16 cellular contexts compared by ENCODE assay signal in genomic region chr19:10852098-10852800, GRCh38. TPM values are rescaled to one million over a fixed set of nuclear protein-coding genes. Genes with fewer than 3 reads are reported as not detected.
DNase-seq lines count a peak whose midpoint lies in the region; ATAC-seq, FAIRE-seq and TF ChIP-seq lines count a peak whose summit lies in the region.
"Had no signal": no experiment of that assay in that cellular context is flagged by ENCODE, and none has a peak within 500 bp of the region (broad histone marks: within the 10 kb centered on the region; RNA-seq: fewer than 3 reads in every experiment).

No MANE protein-coding gene starts in this region.

- H3K4me3 ChIP-seq in K562: no peak overlapping the region
- no peak overlapping the region for H3K4me3 ChIP-seq in left ventricle myocardium inferior
- H3K4me3 ChIP-seq: esophagus squamous epithelium had no signal

- H2AFZ ChIP-seq in K562 (ENCODE audit: low read depth, low read length): no peak overlapping the region

- TF ChIP-seq RAD21 in Ishikawa (IDR thresholded peaks at IDR 0.05; ENCODE audit: low read depth) (no peak), K562 (CRISPR knock-in tag; conservative IDR thresholded peaks at IDR 0.05 in 1 of 2, IDR thresholded peaks at IDR 0.05 in 1 of 2) (no peak)

- peak overlapping the region in 5 of 7 donors; percentile 26 to 78 (median 60) for H3K27ac Mint-ChIP-seq in CD14-positive monocyte
- H3K27ac Mint-ChIP-seq: activated B cell treated with CpG ODN at 0.5 μM for 24 hours; activated naive CD4-positive, alpha-beta T cell treated with anti-CD3 and anti-CD28 coated beads, Interleukin-2, amount 50 U/mL, for 24 hours had no signal

- no peaks in the 10 kb centered on the region for H4K20me1 ChIP-seq in K562 (replicated peaks; ENCODE audit: control insufficient read depth, insufficient read depth, low read length)

- H3K4me1 ChIP-seq in K562 (replicated peaks in 1 of 2; ENCODE audit: control insufficient read depth in 2 of 2, insufficient read depth in 2 of 2, low read length in 2 of 2) (peaks cover 0 to 8% of the 10 kb centered on the region in 2 experiments; a peak in 1 of 5 replicates), left ventricle myocardium inferior (no peaks in the 10 kb centered on the region)
- H3K4me1 ChIP-seq: esophagus squamous epithelium had no signal

- H3K36me3 ChIP-seq in K562 (ENCODE audit: control insufficient read depth, insufficient read depth, low read length) (no peaks in the 10 kb centered on the region), left ventricle myocardium inferior (no peaks in the 10 kb centered on the region)
- H3K36me3 ChIP-seq: esophagus squamous epithelium had no signal

- CTCF ChIA-PET in K562 (lab: Yijun Ruan, JAX; ENCODE audit: low intra/inter-chr PET ratio): no interaction called here

- peak; percentile 3 for DNase-seq in CD14-positive monocyte (ENCODE audit: low spot score)
- no peak for DNase-seq in K562 (ENCODE audit: extremely low read depth in 1 of 4, low spot score in 3 of 4)
- peak; percentile 74 for DNase-seq in iris pigment epithelial cell (ENCODE audit: low read depth)
- DNase-seq in left ventricle myocardium inferior: no peak
- no peak for DNase-seq in NCI-H1048 (lab: John Stamatoyannopoulos, UW)
- no peak for DNase-seq in NCI-H2029 treated with DMSO at 0.1 percent for 48 hours (lab: John Stamatoyannopoulos, UW)
- DNase-seq in HUDEP-2 (lab: John Stamatoyannopoulos, UW; ENCODE audit: unreplicated experiment in 76 of 76): no peak
- DNase-seq: activated B cell treated with CpG ODN at 0.5 μM for 24 hours; activated CD8-positive, alpha-beta memory T cell treated with anti-CD3 and anti-CD28 coated beads, Interleukin-2, amount 50 U/mL, for 4 hours; esophagus squamous epithelium; stimulated activated CD4-positive, alpha-beta T cell treated with anti-CD3 and anti-CD28 coated beads, Interleukin-4, amount 100 ng/mL, for 1 hour had no signal

- no peak overlapping the region for H3K27ac ChIP-seq in K562 (ENCODE audit: extremely low read depth, low read depth, low read length)
- H3K27ac ChIP-seq in left ventricle myocardium inferior (replicated peaks): no peak overlapping the region
- H3K27ac ChIP-seq: C4-2B, esophagus squamous epithelium had no signal

- H3K4me1 Mint-ChIP-seq in CD14-positive monocyte: peaks cover 49% of the 10 kb centered on the region

- intact Hi-C loops in CD14-positive monocyte (cut with micrococcal nuclease) (no loop called here), K562 (cut with micrococcal nuclease) (no loop called here), left ventricle myocardium inferior (cut with micrococcal nuclease) (no loop called here)

- TF ChIP-seq EP300 in Ishikawa (IDR thresholded peaks at IDR 0.05; ENCODE audit: borderline replicate concordance) (no peak), K562 (IDR thresholded peaks at IDR 0.05; ENCODE audit: low read length) (no peak)

- no peak for ATAC-seq in K562

- no peak overlapping the region for H3K4me3 Mint-ChIP-seq in CD14-positive monocyte
- H3K4me3 Mint-ChIP-seq: activated B cell treated with CpG ODN at 0.5 μM for 24 hours; activated naive CD4-positive, alpha-beta T cell treated with anti-CD3 and anti-CD28 coated beads, Interleukin-2, amount 50 U/mL, for 24 hours had no signal

- no peaks in the 10 kb centered on the region for H3K9me3 ChIP-seq in K562 (replicated peaks; ENCODE audit: control insufficient read depth, insufficient read depth, low read depth, low read length)
- peaks cover 3% of the 10 kb centered on the region for H3K9me3 ChIP-seq in left ventricle myocardium inferior (replicated peaks)
- H3K9me3 ChIP-seq: esophagus squamous epithelium had no signal

- no peak for TF ChIP-seq CTCF in CD14-positive monocyte (IDR thresholded peaks at IDR 0.05)
- TF ChIP-seq CTCF in K562 (IDR thresholded peaks at IDR 0.05 in 2 of 3, conservative IDR thresholded peaks at IDR 0.05 in 1 of 3; ENCODE audit: insufficient read depth in 2 of 3, low read depth in 1 of 3, low read length in 3 of 3): no peak
- no peak for TF ChIP-seq CTCF in left ventricle myocardium inferior (IDR thresholded peaks at IDR 0.05; ENCODE audit: borderline replicate concordance)

- BruUV-seq in K562 (replicated peaks; lab: Mats Ljungman, UMichigan): no TSS peak

- in situ Hi-C loops in K562 (cut with MboI): no loop called here

- no peaks in the 10 kb centered on the region for H3K79me2 ChIP-seq in K562 (ENCODE audit: control insufficient read depth, insufficient read depth, low read length)

- no peak overlapping the region for H3K9ac ChIP-seq in K562 (ENCODE audit: insufficient read depth in 1 of 2, low read depth in 2 of 2, low read length in 2 of 2)

- no peaks in the 10 kb centered on the region for H3K9me3 Mint-ChIP-seq in CD14-positive monocyte
- H3K9me3 Mint-ChIP-seq: activated B cell treated with CpG ODN at 0.5 μM for 24 hours; activated naive CD4-positive, alpha-beta T cell treated with anti-CD3 and anti-CD28 coated beads, Interleukin-2, amount 50 U/mL, for 24 hours had no signal

- H3K27me3 ChIP-seq in K562 (ENCODE audit: control insufficient read depth in 2 of 2, insufficient read depth in 2 of 2, low read length in 2 of 2) (no peaks in the 10 kb centered on the region), left ventricle myocardium inferior (ENCODE audit: low read depth) (peaks cover 24% of the 10 kb centered on the region)

- POLR2A ChIA-PET in K562 (lab: Yijun Ruan, JAX): interaction anchor here (0.6 to 1.1 kb wide), 4 partner anchors 12 to 244 kb away, joined by 3 to 4 read pairs (median 3); no protein-coding TSS in a partner anchor

- no peak for FAIRE-seq in K562 (lab: Jason Lieb, UNC)
- FAIRE-seq: colon had no signal

- WGBS in K562 (ENCODE audit: insufficient coverage, low coverage, missing lambda C conversion rate): 23% methylated on average over 7 of the region's 7 CpGs

- H3K36me3 Mint-ChIP-seq in CD14-positive monocyte: peaks cover 40 to 67% of the 10 kb centered on the region in 2 donors
- H3K36me3 Mint-ChIP-seq: activated naive CD4-positive, alpha-beta T cell treated with anti-CD3 and anti-CD28 coated beads, Interleukin-2, amount 50 U/mL, for 24 hours had no signal

- peaks cover 0 to 2% (median 1%) of the 10 kb centered on the region in 3 donors for H3K27me3 Mint-ChIP-seq in CD14-positive monocyte (ENCODE audit: low read depth in 3 of 3)
- H3K27me3 Mint-ChIP-seq: activated naive CD4-positive, alpha-beta T cell treated with anti-CD3 and anti-CD28 coated beads, Interleukin-2, amount 50 U/mL, for 24 hours had no signal

- H3K4me2 ChIP-seq in K562 (ENCODE audit: insufficient read depth, low read length): no peak overlapping the region

- no peak for TF ChIP-seq POLR2A in K562 (conservative IDR thresholded peaks at IDR 0.05)

- no peaks in the 10 kb centered on the region for H3K9me1 ChIP-seq in K562 (ENCODE audit: control insufficient read depth, insufficient read depth, low read length)

RNA-seq across cellular contexts. Expression of gene C19orf38, which starts 4.0 kb away (rescaled TPM):
- polyA plus RNA-seq in CD14-positive monocyte (100 to 1,000 TPM; 134 to 149 TPM), K562 (2011; rRNA removed) (0.14 and 0.31 TPM in 2 replicates), K562 (2014; fragmentation: Illumina TruSeq; extraction: Trizol) (not detected in 2 replicates), K562 (2014; fragmentation: Nextera tagmentation; extraction: Ambion mirVana) (not detected), K562 (2014; rRNA removed) (0.53 TPM in 1 of 2 replicates, not detected in the other)
- 0.83 TPM in 1 of 2 replicates, not detected in the other for total RNA-seq in K562 (2011; cell fraction: chromatin; rRNA removed; ENCODE audit: low replicate concordance)
- total RNA-seq in K562 (2011; cell fraction: nucleolus; rRNA removed): 0.50 TPM in 1 of 2 replicates, not detected in the other
- total RNA-seq in K562 (2011; cell fraction: nucleoplasm; rRNA removed): not detected in 2 replicates
- total RNA-seq in K562 (2014; rRNA removed) (0.16 TPM in 1 of 2 replicates, not detected in the other), K562 (2014; rRNA removed; fragmentation: Illumina TruSeq; extraction: Trizol) (not detected in 2 replicates), K562 (2015; rRNA removed; fragmentation: Illumina TruSeq; extraction: Trizol) (not detected in 2 replicates), K562 (2021) (0.18 and 0.29 TPM in 2 replicates), left ventricle myocardium inferior (0.47 TPM)
- polyA plus RNA-seq in K562 (2011; cell fraction: cytosol; rRNA removed): 0.19 and 0.22 TPM in 2 replicates
- 0.10 and 0.34 TPM in 2 replicates for polyA plus RNA-seq in K562 (2011; cell fraction: nucleus; rRNA removed)
- 0.27 and 0.40 TPM in 2 replicates for polyA plus RNA-seq in K562 (2012)
- not detected in 2 replicates for polyA minus RNA-seq in K562 (2011; rRNA and poly(A)+ RNA removed)
- not detected in 2 replicates for polyA minus RNA-seq in K562 (2011; cell fraction: cytosol; rRNA and poly(A)+ RNA removed)
- polyA minus RNA-seq in K562 (2011; cell fraction: nucleus; rRNA and poly(A)+ RNA removed): 0.27 and 0.56 TPM in 2 replicates
- total RNA-seq: G401 had no signal

RNA-seq across cellular contexts. Expression of gene TMED1, which starts 16.2 kb away (rescaled TPM):
- polyA plus RNA-seq in CD14-positive monocyte: 10 to 100 TPM; 51.3 to 56.7 TPM
- total RNA-seq in K562 (2011; cell fraction: chromatin; rRNA removed; ENCODE audit: low replicate concordance): 12.5 and 36.8 TPM in 2 replicates
- 63.2 and 77.4 TPM in 2 replicates for total RNA-seq in K562 (2011; cell fraction: nucleolus; rRNA removed)
- 32.4 and 49.3 TPM in 2 replicates for total RNA-seq in K562 (2011; cell fraction: nucleoplasm; rRNA removed)
- total RNA-seq in K562 (2014; rRNA removed): 28.1 and 34.4 TPM in 2 replicates
- total RNA-seq in K562 (2014; rRNA removed; fragmentation: Illumina TruSeq; extraction: Trizol): 7.4 and 8.0 TPM in 2 replicates
- total RNA-seq in K562 (2015; rRNA removed; fragmentation: Illumina TruSeq; extraction: Trizol): 22.7 and 23.5 TPM in 2 replicates
- total RNA-seq in K562 (2021): 25.5 and 28.2 TPM in 2 replicates
- 26.1 and 27.9 TPM in 2 replicates for polyA plus RNA-seq in K562 (2011; rRNA removed)
- 33.2 and 47.1 TPM in 2 replicates for polyA plus RNA-seq in K562 (2011; cell fraction: cytosol; rRNA removed)
- 10.9 and 12.8 TPM in 2 replicates for polyA plus RNA-seq in K562 (2011; cell fraction: nucleus; rRNA removed)
- 28.9 and 42.7 TPM in 2 replicates for polyA plus RNA-seq in K562 (2012)
- 9.6 and 18.6 TPM in 2 replicates for polyA plus RNA-seq in K562 (2014; fragmentation: Illumina TruSeq; extraction: Trizol)
- 1 to 10 TPM in 1 of 2 experiments, under 1 TPM in 1; 0.86 to 5.9 TPM for polyA plus RNA-seq in K562 (2014; fragmentation: Nextera tagmentation; extraction: Ambion mirVana)
- polyA plus RNA-seq in K562 (2014; rRNA removed): 29.3 and 30.2 TPM in 2 replicates
- polyA minus RNA-seq in K562 (2011; rRNA and poly(A)+ RNA removed): 11.8 and 20.7 TPM in 2 replicates
- 14.7 and 14.8 TPM in 2 replicates for polyA minus RNA-seq in K562 (2011; cell fraction: cytosol; rRNA and poly(A)+ RNA removed)
- polyA minus RNA-seq in K562 (2011; cell fraction: nucleus; rRNA and poly(A)+ RNA removed): 4.3 and 6.6 TPM in 2 replicates
- 32.9 TPM for total RNA-seq in left ventricle myocardium inferior

RNA-seq across cellular contexts. Expression of gene CARM1, which starts 19.1 kb away (rescaled TPM):
- polyA plus RNA-seq in CD14-positive monocyte (under 1 TPM; 0.17 to 0.29 TPM), K562 (2011; rRNA removed) (29.7 and 54.8 TPM in 2 replicates), K562 (2014; fragmentation: Illumina TruSeq; extraction: Trizol) (59.8 and 73.9 TPM in 2 replicates), K562 (2014; fragmentation: Nextera tagmentation; extraction: Ambion mirVana) (under 1 TPM; 0.36 to 0.65 TPM), K562 (2014; rRNA removed) (49.1 and 56.5 TPM in 2 replicates)
- 50.4 and 92.7 TPM in 2 replicates for total RNA-seq in K562 (2011; cell fraction: chromatin; rRNA removed; ENCODE audit: low replicate concordance)
- 57.5 and 60.4 TPM in 2 replicates for total RNA-seq in K562 (2011; cell fraction: nucleolus; rRNA removed)
- 52.4 and 52.6 TPM in 2 replicates for total RNA-seq in K562 (2011; cell fraction: nucleoplasm; rRNA removed)
- total RNA-seq in K562 (2014; rRNA removed) (31.9 and 41.8 TPM in 2 replicates), K562 (2014; rRNA removed; fragmentation: Illumina TruSeq; extraction: Trizol) (14.1 and 18.6 TPM in 2 replicates), K562 (2015; rRNA removed; fragmentation: Illumina TruSeq; extraction: Trizol) (25.2 and 27.1 TPM in 2 replicates), K562 (2021) (86.0 and 86.3 TPM in 2 replicates), left ventricle myocardium inferior (27.2 TPM)
- 39.1 and 73.7 TPM in 2 replicates for polyA plus RNA-seq in K562 (2011; cell fraction: cytosol; rRNA removed)
- 61.7 and 77.2 TPM in 2 replicates for polyA plus RNA-seq in K562 (2011; cell fraction: nucleus; rRNA removed)
- 54.2 and 71.7 TPM in 2 replicates for polyA plus RNA-seq in K562 (2012)
- 20.6 and 23.7 TPM in 2 replicates for polyA minus RNA-seq in K562 (2011; rRNA and poly(A)+ RNA removed)
- polyA minus RNA-seq in K562 (2011; cell fraction: cytosol; rRNA and poly(A)+ RNA removed): 32.6 and 45.6 TPM in 2 replicates
- polyA minus RNA-seq in K562 (2011; cell fraction: nucleus; rRNA and poly(A)+ RNA removed): 13.1 and 18.4 TPM in 2 replicates

Comparison
In these comparisons a context has a peak if more than half of its experiments do, and no peak if none do; other contexts are left out.
1. DNase-seq: peak in CD14-positive monocyte (single experiment) and iris pigment epithelial cell (single experiment); none in K562 (0 of 4), left ventricle myocardium inferior (single experiment), NCI-H1048 (single experiment), NCI-H2029 treated with DMSO at 0.1 percent for 48 hours (single experiment) and HUDEP-2 (0 of 76).